Comparison of ENCODE assay signal across 8 cellular contexts in genomic region chr14:24188251-24189058, GRCh38. TPM values are rescaled to one million over a fixed set of nuclear protein-coding genes. Genes with fewer than 3 reads are reported as not detected.
DNase-seq lines count a peak whose midpoint lies in the region; ATAC-seq and TF ChIP-seq lines count a peak whose summit lies in the region.

A gene with protein sequence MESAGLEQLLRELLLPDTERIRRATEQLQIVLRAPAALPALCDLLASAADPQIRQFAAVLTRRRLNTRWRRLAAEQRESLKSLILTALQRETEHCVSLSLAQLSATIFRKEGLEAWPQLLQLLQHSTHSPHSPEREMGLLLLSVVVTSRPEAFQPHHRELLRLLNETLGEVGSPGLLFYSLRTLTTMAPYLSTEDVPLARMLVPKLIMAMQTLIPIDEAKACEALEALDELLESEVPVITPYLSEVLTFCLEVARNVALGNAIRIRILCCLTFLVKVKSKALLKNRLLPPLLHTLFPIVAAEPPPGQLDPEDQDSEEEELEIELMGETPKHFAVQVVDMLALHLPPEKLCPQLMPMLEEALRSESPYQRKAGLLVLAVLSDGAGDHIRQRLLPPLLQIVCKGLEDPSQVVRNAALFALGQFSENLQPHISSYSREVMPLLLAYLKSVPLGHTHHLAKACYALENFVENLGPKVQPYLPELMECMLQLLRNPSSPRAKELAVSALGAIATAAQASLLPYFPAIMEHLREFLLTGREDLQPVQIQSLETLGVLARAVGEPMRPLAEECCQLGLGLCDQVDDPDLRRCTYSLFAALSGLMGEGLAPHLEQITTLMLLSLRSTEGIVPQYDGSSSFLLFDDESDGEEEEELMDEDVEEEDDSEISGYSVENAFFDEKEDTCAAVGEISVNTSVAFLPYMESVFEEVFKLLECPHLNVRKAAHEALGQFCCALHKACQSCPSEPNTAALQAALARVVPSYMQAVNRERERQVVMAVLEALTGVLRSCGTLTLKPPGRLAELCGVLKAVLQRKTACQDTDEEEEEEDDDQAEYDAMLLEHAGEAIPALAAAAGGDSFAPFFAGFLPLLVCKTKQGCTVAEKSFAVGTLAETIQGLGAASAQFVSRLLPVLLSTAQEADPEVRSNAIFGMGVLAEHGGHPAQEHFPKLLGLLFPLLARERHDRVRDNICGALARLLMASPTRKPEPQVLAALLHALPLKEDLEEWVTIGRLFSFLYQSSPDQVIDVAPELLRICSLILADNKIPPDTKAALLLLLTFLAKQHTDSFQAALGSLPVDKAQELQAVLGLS (minus strand): TSS chr14:24188816. CDS start chr14:24188787, 29 bp downstream.

- H3K79me2 ChIP-seq in KMS-11 (ENCODE audit: insufficient read depth, low read depth) = peaks cover 7% of the 10 kb centered on the region; the same call in 1 of the 2 replicates

- H3K4me1 ChIP-seq in KMS-11 (ENCODE audit: low read depth, poor library complexity, severe bottlenecking) = peaks cover 14% of the 10 kb centered on the region
- 0 out of 2 replicates have a peak, but pooled peaks cover 10% of the 10 kb centered on the region for H3K4me1 ChIP-seq in Panc1 (ENCODE audit: control insufficient read depth, insufficient read depth, low read length)
- peaks cover 12% of the 10 kb centered on the region for H3K4me1 ChIP-seq in muscle layer of colon (ENCODE audit: insufficient read depth, low read length)

- peak; percentile 98 for DNase-seq in DMS79 (lab: John Stamatoyannopoulos, UW)
- peak; percentile 69 for DNase-seq in Panc1 (ENCODE audit: low read depth, low spot score)
- peak; percentile 94 for DNase-seq in activated T-cell treated with anti-CD3 and anti-CD28 coated beads, Interleukin-2, amount 50 U/mL, for 4 hours
- peak; percentile 90 for DNase-seq in stimulated activated CD8-positive, alpha-beta memory T cell treated with anti-CD3 and anti-CD28 coated beads, Interleukin-7, amount 100 ng/mL, for 1 hour (ENCODE audit: low read depth in 2 of 2)

- H3K27ac ChIP-seq in KMS-11 (peak within 1 kb of the TSS; percentile 70), Panc1 (ENCODE audit: low read length) (peak within 1 kb of the TSS; percentile 83), muscle layer of colon (ENCODE audit: low read depth, low read length) (peak within 1 kb of the TSS; percentile 74)

- no peak within 1 kb of the TSS for H3K4me3 ChIP-seq in KMS-11 (IDR thresholded peaks at IDR 0.05; ENCODE audit: insufficient read depth, low read depth, low read length)
- H3K4me3 ChIP-seq in Panc1 (ENCODE audit: low read depth in 2 of 2, low read length in 2 of 2) = peak within 1 kb of the TSS; percentile 81 to 82
- H3K4me3 ChIP-seq in muscle layer of colon (ENCODE audit: low read depth in 1 of 2, low read length in 2 of 2) = peak within 1 kb of the TSS; percentile 47 to 55

- intact Hi-C loops in Panc1 (cut with micrococcal nuclease; ENCODE audit: unreplicated experiment) = no loop called here

- peak within 1 kb of the TSS; percentile 94 for H3K4me3 Mint-ChIP-seq in activated T-cell treated with anti-CD3 and anti-CD28 coated beads, Interleukin-2, amount 50 U/mL, for 4 hours

- ATAC-seq in GM21737 (IDR thresholded peaks at IDR 0.05; ENCODE audit: unreplicated experiment) = peak; percentile 79
- ATAC-seq in Panc1 = peak; percentile 93
- peak; percentile 93 to 94 for ATAC-seq in activated T-cell treated with anti-CD3 and anti-CD28 coated beads, Interleukin-2, amount 50 U/mL, for 4 hours
- ATAC-seq in esophagus mucosa = peak; percentile 91

- no peaks in the 10 kb centered on the region for H3K27me3 Mint-ChIP-seq in activated T-cell treated with anti-CD3 and anti-CD28 coated beads, Interleukin-2, amount 50 U/mL, for 4 hours (ENCODE audit: low read depth)

- peak within 1 kb of the TSS; percentile 67 for H3K9ac ChIP-seq in KMS-11
- H3K9ac ChIP-seq in muscle layer of colon (ENCODE audit: low read length) = peak within 1 kb of the TSS; percentile 37

- H2AFZ ChIP-seq in KMS-11 (ENCODE audit: low read depth) = peak within 1 kb of the TSS; percentile 36; the same call in 1 of the 2 replicates

- H3K4me1 Mint-ChIP-seq in activated T-cell treated with anti-CD3 and anti-CD28 coated beads, Interleukin-2, amount 50 U/mL, for 4 hours (ENCODE audit: low read depth) = peaks cover 40% of the 10 kb centered on the region

- H4K20me1 ChIP-seq in KMS-11 (ENCODE audit: insufficient read depth) = no peaks in the 10 kb centered on the region

- H3K4me2 ChIP-seq in KMS-11 = peak within 1 kb of the TSS; percentile 60

- POLR2A ChIA-PET in Panc1 (lab: Charles Lee) = interaction anchor here (1.0 kb wide), 1 partner anchor 54 kb away, joined by 6 read pairs; the partner anchor contains the start of gene TINF2

- in situ Hi-C loops in Panc1 (cut with HindIII; ENCODE audit: low pct_unique_long_range_greater_than_20kb, low sequenced_read_pairs) = no loop called here

- CTCF ChIA-PET in Panc1 (lab: Charles Lee) = no interaction called here

- no peak for TF ChIP-seq CTCF in KMS-11 (conservative IDR thresholded peaks at IDR 0.05; ENCODE audit: low read depth, low read length)
- TF ChIP-seq CTCF in Panc1 (IDR thresholded peaks at IDR 0.05) = no peak

- H3K27me3 ChIP-seq in KMS-11 (ENCODE audit: insufficient read depth, low read depth) (no peaks in the 10 kb centered on the region), Panc1 (ENCODE audit: control insufficient read depth, insufficient read depth, low read length) (no peaks in the 10 kb centered on the region), muscle layer of colon (ENCODE audit: control insufficient read depth in 1 of 2, insufficient read depth in 2 of 2, low read length in 2 of 2) (no peaks in the 10 kb centered on the region)

- H3K36me3 Mint-ChIP-seq in activated T-cell treated with anti-CD3 and anti-CD28 coated beads, Interleukin-2, amount 50 U/mL, for 4 hours (ENCODE audit: insufficient read depth) = peaks cover 34% of the 10 kb centered on the region

- H3K9me3 Mint-ChIP-seq in activated T-cell treated with anti-CD3 and anti-CD28 coated beads, Interleukin-2, amount 50 U/mL, for 4 hours = no peaks in the 10 kb centered on the region

- H3K36me3 ChIP-seq in KMS-11 (ENCODE audit: insufficient read depth) (no peaks in the 10 kb centered on the region), Panc1 (ENCODE audit: control insufficient read depth, insufficient read depth, low read length) (0 out of 2 replicates have a peak, but pooled peaks cover 2% of the 10 kb centered on the region), muscle layer of colon (ENCODE audit: insufficient read depth, low read length) (peaks cover 50% of the 10 kb centered on the region)

- H3K9me3 ChIP-seq in Panc1 (ENCODE audit: control insufficient read depth, insufficient read depth, low read depth, low read length) (no peaks in the 10 kb centered on the region), muscle layer of colon (ENCODE audit: low read length) (no peaks in the 10 kb centered on the region)

- no TSS peak for BruUV-seq in Panc1 (replicated peaks; lab: Mats Ljungman, UMichigan)

RNA-seq across cellular contexts. Expression of the gene that starts here (rescaled TPM):
- total RNA-seq in Panc1 (2021; ENCODE audit: unreplicated experiment) (103 TPM), esophagus mucosa (44.6 TPM)
- 76.3 TPM for polyA plus RNA-seq in Panc1 (2012; ENCODE audit: insufficient read length)
- 100 to 1,000 TPM; 265 to 293 (median 265) TPM for total RNA-seq in activated T-cell treated with anti-CD3 and anti-CD28 coated beads, Interleukin-2, amount 50 U/mL, for 4 hours
